ENCODE assay signal across 26 cellular contexts in genomic region chr17:34517406-34517805, GRCh38.
"Had no signal": no experiment of that assay in that cellular context is flagged by ENCODE, and none has a peak within 500 bp of the region (broad histone marks: within the 10 kb centered on the region; RNA-seq: fewer than 3 reads in every experiment).

No MANE protein-coding gene starts in this region.

- DNase-seq: activated effector memory CD4-positive, alpha-beta T cell treated with anti-CD3 and anti-CD28 coated beads, Interleukin-2, amount 50 U/mL, for 16 hours; activated effector memory CD4-positive, alpha-beta T cell treated with Interleukin-2 at 50 U/mL for 16 hours; activated gamma-delta T cell; activated gamma-delta T cell treated with Interleukin-2 at 50 U/mL for 16 hours; activated naive CD4-positive, alpha-beta T cell; activated naive CD4-positive, alpha-beta T cell treated with anti-CD3 and anti-CD28 coated beads for 36 hours; activated naive CD4-positive, alpha-beta T cell treated with anti-CD3 and anti-CD28 coated beads, Interleukin-2, amount 10 ng/mL, durations not matched to agents 7 days and 5 days; activated naive CD4-positive, alpha-beta T cell treated with anti-CD3 and anti-CD28 coated beads, Interleukin-2, amount 50 U/mL, for 16 hours; activated naive CD4-positive, alpha-beta T cell treated with Interleukin-2 at 50 U/mL for 16 hours; activated naive CD8-positive, alpha-beta T cell treated with anti-CD3 and anti-CD28 coated beads for 36 hours; activated naive CD8-positive, alpha-beta T cell treated with anti-CD3 and anti-CD28 coated beads, Interleukin-2, amount 10 ng/mL, durations not matched to agents 7 days and 5 days; activated naive CD8-positive, alpha-beta T cell treated with anti-CD3 and anti-CD28 coated beads, Interleukin-2, amount 50 U/mL, for 24 hours; activated T-cell treated with anti-CD3 and anti-CD28 coated beads, Interleukin-2, amount 50 U/mL, for 24 hours; activated T-cell treated with anti-CD3 and anti-CD28 coated beads, Interleukin-2, amount 50 U/mL, for 4 hours; activated T-cell treated with anti-CD3 and anti-CD28 coated beads, Interleukin-2, amount 50 U/mL, for 48 hours; activated T-cell treated with anti-CD3 and anti-CD28 coated beads, Interleukin-2, amount 50 U/mL, for 72 hours; adrenal gland; amniotic stem cell; amygdala; anterior cingulate cortex; aorta; body of pancreas; brain microvascular endothelial cell; caudate nucleus; central memory CD4-positive, alpha-beta T cell; cerebellar nuclear complex had no signal
